Comparison of ENCODE assay signal across 10 cellular contexts in the genomic region with DNA sequence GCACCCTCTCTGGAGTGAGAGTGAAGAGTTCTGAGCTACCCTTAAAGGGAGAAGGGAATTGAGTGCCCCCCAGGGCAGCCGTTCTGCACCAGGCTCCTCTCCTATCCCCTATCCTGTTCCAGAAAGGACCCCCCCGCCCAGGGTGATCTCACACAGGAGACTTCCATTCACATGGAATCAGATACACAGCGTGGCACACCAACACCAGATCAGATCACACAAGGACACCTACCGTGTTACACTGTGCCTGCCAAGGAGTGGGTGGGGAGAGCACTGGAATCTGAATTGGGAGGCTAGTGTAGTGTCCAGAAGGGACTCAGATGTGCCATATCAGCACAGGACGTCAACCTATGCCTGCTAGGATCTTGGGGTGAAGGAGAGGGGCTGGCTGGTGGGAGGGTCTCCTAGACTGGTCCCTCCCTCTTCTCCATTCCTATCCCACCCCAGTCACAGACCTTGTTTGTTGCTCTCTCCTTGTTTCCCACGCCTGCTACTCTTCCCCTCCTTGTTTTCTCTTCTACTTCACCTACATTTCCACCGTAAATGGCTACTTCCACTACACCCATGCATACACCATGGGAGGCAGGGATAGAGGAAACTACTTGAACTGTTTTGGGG. TPM values are rescaled to one million over a fixed set of nuclear protein-coding genes. Genes with fewer than 3 reads are reported as not detected.
DNase-seq lines count a peak whose midpoint lies in the region; ATAC-seq, FAIRE-seq and TF ChIP-seq lines count a peak whose summit lies in the region.
"Had no signal": no experiment of that assay in that cellular context is flagged by ENCODE, and none has a peak within 500 bp of the region (broad histone marks: within the 10 kb centered on the region; RNA-seq: fewer than 3 reads in every experiment).

No MANE protein-coding gene starts in this region.

- H2BK15ac ChIP-seq in H1 (ENCODE audit: low read length) (no peak overlapping the region), neuronal stem cell (ENCODE audit: low read length) (no peak overlapping the region)

- H3K79me1 ChIP-seq in H1 (ENCODE audit: low read depth, low read length) = 0 out of 2 replicates have a peak, but pooled peaks cover 2% of the 10 kb centered on the region
- H3K79me1 ChIP-seq in neuronal stem cell (ENCODE audit: low read depth, low read length) = peaks cover 8% of the 10 kb centered on the region

- H2BK12ac ChIP-seq in H1 (ENCODE audit: low read depth, low read length) (peak overlapping the region; percentile 2; the same call in 1 of the 2 replicates), neuronal stem cell (ENCODE audit: low read length) (no peak overlapping the region)

- DNase-seq in CD8-positive, alpha-beta memory T cell = no peak
- DNase-seq in NCI-H2171 treated with DMSO at 0.1 percent for 48 hours (lab: John Stamatoyannopoulos, UW) (peak; percentile 96), H1 (ENCODE audit: low read depth in 1 of 2, low spot score in 2 of 2) (no peak), neuronal stem cell (ENCODE audit: low spot score) (no peak), NCI-H1105 (lab: John Stamatoyannopoulos, UW) (no peak), DMS153 (lab: John Stamatoyannopoulos, UW) (no peak), AG20443 (ENCODE audit: low spot score) (no peak)

- H3K9me3 Mint-ChIP-seq in CD8-positive, alpha-beta memory T cell = no peaks in the 10 kb centered on the region

- H2AK5ac ChIP-seq in H1 (ENCODE audit: low read depth, low read length) (peak overlapping the region; percentile 1; the same call in 1 of the 2 replicates), neuronal stem cell (ENCODE audit: low read depth, low read length) (peak overlapping the region; percentile 16)

- H3K4me1 ChIP-seq in CD8-positive, alpha-beta memory T cell (ENCODE audit: insufficient read depth, low read length) = peaks cover 56% of the 10 kb centered on the region
- H3K4me1 ChIP-seq in H1 (replicated peaks in 1 of 4; ENCODE audit: control insufficient read depth in 3 of 4, insufficient read depth in 4 of 4, low read length in 3 of 4) (peaks cover 10 to 44% (median 30%) of the 10 kb centered on the region in 4 experiments), neuronal stem cell (ENCODE audit: control insufficient read depth in 2 of 2, insufficient read depth in 1 of 2, low read depth in 1 of 2, low read length in 2 of 2) (peaks cover 45 to 48% of the 10 kb centered on the region in 2 donors)

- peak in 1 of 2 experiments; percentile 62; a peak in 2 of 3 replicates for TF ChIP-seq POLR2A in H1 (IDR thresholded peaks at IDR 0.05; ENCODE audit: control extremely low read depth in 1 of 2, low read depth in 2 of 2, low read length in 2 of 2)

- no peaks in the 10 kb centered on the region for H3K36me3 ChIP-seq in CD8-positive, alpha-beta memory T cell (ENCODE audit: insufficient read depth, low read length)
- H3K36me3 ChIP-seq in H1 (ENCODE audit: control insufficient read depth in 2 of 4, insufficient read depth in 4 of 4, low read length in 3 of 4) (peaks cover 0 to 23% (median 5%) of the 10 kb centered on the region in 4 experiments; a peak in 6 of 8 replicates), neuronal stem cell (replicated peaks in 1 of 2; ENCODE audit: control insufficient read depth in 2 of 2, insufficient read depth in 2 of 2, low read length in 2 of 2) (peaks cover 27 to 45% of the 10 kb centered on the region in 2 donors)
- H3K36me3 ChIP-seq: neutrophil had no signal

- no peak overlapping the region for H3K23ac ChIP-seq in H1 (ENCODE audit: insufficient read length)
- no peak overlapping the region for H3K23ac ChIP-seq in neuronal stem cell (ENCODE audit: low read depth, low read length, poor library complexity)

- H4K20me1 ChIP-seq in H1 (replicated peaks in 1 of 2; ENCODE audit: control insufficient read depth in 1 of 2, insufficient read depth in 2 of 2, low read length in 2 of 2) = peaks cover 6 to 20% of the 10 kb centered on the region in 2 experiments

- peaks cover 0 to 2% (median 0%) of the 10 kb centered on the region in 3 donors for H3K36me3 Mint-ChIP-seq in CD8-positive, alpha-beta memory T cell

- FAIRE-seq in H1 (lab: Jason Lieb, UNC) = no peak
- FAIRE-seq: GM18507 had no signal

- CTCF ChIA-PET in CD8-positive, alpha-beta memory T cell (lab: Charles Lee) = interaction anchor here (4.1 to 11.0 kb wide), 3 partner anchors 8 to 15 kb away, joined by 42 to 162 read pairs (median 63); a partner anchor contains a TSS
- CTCF ChIA-PET in H1 (lab: Charles Lee; ENCODE audit: partially characterized antibody) = interaction anchor here (1.1 to 29.6 kb wide), 8 partner anchors 12 to 123 kb away, joined by 3 to 532 read pairs (median 4); a partner anchor contains a TSS

- H3K4ac ChIP-seq in H1 (replicated peaks; ENCODE audit: insufficient read length, low read depth, low read length) (no peak overlapping the region), neuronal stem cell (ENCODE audit: low read length) (no peak overlapping the region)

- H3K27me3 ChIP-seq in CD8-positive, alpha-beta memory T cell (ENCODE audit: insufficient read depth, low read length, poor library complexity, severe bottlenecking) = no peaks in the 10 kb centered on the region
- H3K27me3 ChIP-seq in H1 (replicated peaks in 1 of 4; ENCODE audit: control insufficient read depth in 3 of 4, extremely low read depth in 1 of 4, insufficient read depth in 3 of 4, low read length in 3 of 4) (peaks cover 0 to 10% (median 8%) of the 10 kb centered on the region in 4 experiments; a peak in 5 of 7 replicates), neuronal stem cell (ENCODE audit: control insufficient read depth in 3 of 3, insufficient read depth in 3 of 3, low read depth in 1 of 3, low read length in 3 of 3) (peaks cover 0 to 2% (median 0%) of the 10 kb centered on the region in 3 experiments)

- no peak overlapping the region for H3K56ac ChIP-seq in H1 (replicated peaks; ENCODE audit: insufficient read length, low read depth, low read length)

- peak overlapping the region; percentile 5 for H4K91ac ChIP-seq in H1 (replicated peaks; ENCODE audit: insufficient read length, low read length)
- no peak overlapping the region for H4K91ac ChIP-seq in neuronal stem cell (ENCODE audit: low read depth, low read length, poor library complexity)

- H3K9me3 ChIP-seq in CD8-positive, alpha-beta memory T cell (ENCODE audit: low read length) = no peaks in the 10 kb centered on the region
- H3K9me3 ChIP-seq in H1 (ENCODE audit: insufficient read depth in 2 of 2, low read depth in 1 of 2, low read length in 1 of 2) (no peaks in the 10 kb centered on the region), neuronal stem cell (replicated peaks in 1 of 2; ENCODE audit: control insufficient read depth in 2 of 2, insufficient read depth in 1 of 2, low read depth in 1 of 2, low read length in 2 of 2) (peaks cover 0 to 4% of the 10 kb centered on the region in 2 donors)
- H3K9me3 ChIP-seq: neutrophil had no signal

- H3K27ac Mint-ChIP-seq in CD8-positive, alpha-beta memory T cell = peak overlapping the region in 7 of 8 donors; percentile 2 to 85 (median 39)

- peaks cover 4 to 25% of the 10 kb centered on the region in 2 experiments; a peak in 2 of 4 replicates for H3K79me2 ChIP-seq in H1 (ENCODE audit: control insufficient read depth in 1 of 2, insufficient read depth in 2 of 2, low read length in 2 of 2)

- peaks cover 53 to 76% (median 60%) of the 10 kb centered on the region in 3 donors for H3K4me1 Mint-ChIP-seq in CD8-positive, alpha-beta memory T cell

- H2AFZ ChIP-seq in H1 (ENCODE audit: low read length) = no peak overlapping the region
- no peak overlapping the region for H2AFZ ChIP-seq in neuronal stem cell (ENCODE audit: low read length)

- H3K18ac ChIP-seq in H1 (ENCODE audit: extremely low read depth, low read length) (peak overlapping the region; percentile 75), neuronal stem cell (ENCODE audit: low read length) (peak overlapping the region; percentile 76)

- no peak for TF ChIP-seq CTCF in H1 (IDR thresholded peaks at IDR 0.05; ENCODE audit: control extremely low read depth in 1 of 3, insufficient read depth in 1 of 3, low read depth in 1 of 3, low read length in 3 of 3)

- POLR2A ChIA-PET in CD8-positive, alpha-beta memory T cell (lab: Charles Lee) = no interaction called here
- POLR2A ChIA-PET in H1 (lab: Charles Lee; ENCODE audit: partially characterized antibody) = interaction anchor here (1.2 to 11.6 kb wide), 11 partner anchors 10 to 129 kb away, joined by 3 to 151 read pairs (median 12); a partner anchor contains a TSS

- H3K14ac ChIP-seq in H1 (ENCODE audit: insufficient read length) = no peak overlapping the region
- H3K14ac ChIP-seq in neuronal stem cell (ENCODE audit: low read length) = no peak overlapping the region

- 6% methylated on average over 7 of the region's 7 CpGs; no CpG with 5 or more reads in 1 of the 2 experiments for WGBS in H1 (ENCODE audit: extremely low coverage in 1 of 2, insufficient coverage in 1 of 2, insufficient read length in 1 of 2, insufficient replicate concordance in 2 of 2, low coverage in 1 of 2, low lambda C conversion rate in 2 of 2, missing lambda C conversion rate in 1 of 2), 2 experiments
- WGBS in neuronal stem cell (ENCODE audit: extremely low coverage in 2 of 2, insufficient read length in 2 of 2, insufficient replicate concordance in 1 of 2), 2 donors = no CpG with 5 or more reads among the region's 7 CpGs

- H3K4me2 ChIP-seq in H1 (ENCODE audit: insufficient read depth in 1 of 2, low read depth in 2 of 2, low read length in 2 of 2) = peak overlapping the region; percentile 88 to 100
- H3K4me2 ChIP-seq in neuronal stem cell (ENCODE audit: insufficient read depth, low read length, poor library complexity, severe bottlenecking) = peak overlapping the region; percentile 84

- ATAC-seq in GM21786 (IDR thresholded peaks at IDR 0.05; ENCODE audit: unreplicated experiment) = no peak

- peak overlapping the region; percentile 26 to 89 (median 83) for H3K4me3 Mint-ChIP-seq in CD8-positive, alpha-beta memory T cell

- H2BK120ac ChIP-seq in H1 (replicated peaks; ENCODE audit: low read depth, low read length) = no peak overlapping the region
- no peak overlapping the region for H2BK120ac ChIP-seq in neuronal stem cell (ENCODE audit: low read depth, low read length)

- peak overlapping the region in 3 of 4 experiments; percentile 2 to 82 (median 16); a peak in 3 of 7 replicates for H3K9ac ChIP-seq in H1 (replicated peaks in 1 of 4; ENCODE audit: extremely low read depth in 1 of 4, low read depth in 3 of 4, low read length in 3 of 4)
- H3K9ac ChIP-seq in neuronal stem cell (ENCODE audit: low read depth, low read length, poor library complexity) = peak overlapping the region; percentile 100

- TF ChIP-seq RAD21 in H1 (IDR thresholded peaks at IDR 0.05 in 1 of 2, conservative IDR thresholded peaks at IDR 0.05 in 1 of 2; ENCODE audit: low read depth in 2 of 2, low read length in 2 of 2) = no peak

- H3K23me2 ChIP-seq in H1 (ENCODE audit: low read depth, low read length) = peaks cover 16% of the 10 kb centered on the region

- H3K27me3 Mint-ChIP-seq in CD8-positive, alpha-beta memory T cell = peaks cover 19 to 27% of the 10 kb centered on the region in 2 donors

- H3K4me3 ChIP-seq in CD8-positive, alpha-beta memory T cell (ENCODE audit: low read length) = no peak overlapping the region
- H3K4me3 ChIP-seq in H1 (ENCODE audit: extremely low read depth in 1 of 4, insufficient read depth in 2 of 4, low read depth in 3 of 4, low read length in 4 of 4) (peak overlapping the region; percentile 83 to 98 (median 87)), neuronal stem cell (ENCODE audit: low read length in 2 of 2) (peak overlapping the region; percentile 93 to 98)

- peak overlapping the region; percentile 5; the same call in 1 of the 2 replicates for H2BK5ac ChIP-seq in H1 (ENCODE audit: low read depth, low read length)
- no peak overlapping the region for H2BK5ac ChIP-seq in neuronal stem cell (ENCODE audit: low read length)

- no peak overlapping the region for H3K27ac ChIP-seq in CD8-positive, alpha-beta memory T cell (ENCODE audit: low read depth, low read length)
- H3K27ac ChIP-seq in H1 (ENCODE audit: low read depth, low read length) (peak overlapping the region; percentile 13; the same call in 1 of the 2 replicates), neuronal stem cell (replicated peaks; ENCODE audit: low read length) (peak overlapping the region; percentile 96)
- H3K27ac ChIP-seq: neutrophil had no signal

- TF ChIP-seq EP300 in H1 (IDR thresholded peaks at IDR 0.05; ENCODE audit: borderline replicate concordance in 1 of 2, low read depth in 2 of 2, low read length in 2 of 2) = no peak

- H4K8ac ChIP-seq in H1 (ENCODE audit: extremely low read depth, insufficient read depth, low read length) (no peak overlapping the region), neuronal stem cell (ENCODE audit: low read depth, low read length) (no peak overlapping the region)

- H4K5ac ChIP-seq in H1 (ENCODE audit: insufficient read length, low read depth, low read length) = peak overlapping the region; percentile 24

- 0 out of 2 replicates have a peak overlapping the region, but pooled peaks have one; percentile 24 for H2BK20ac ChIP-seq in H1 (ENCODE audit: low read length)

RNA-seq across cellular contexts. Expression of a gene that starts 2.3 kb away (rescaled TPM):
- total RNA-seq in CD8-positive, alpha-beta memory T cell = 10 to 100 TPM; 75.3 to 87.2 TPM
- 10.9 TPM for polyA plus RNA-seq in CD8-positive, alpha-beta memory T cell
- total RNA-seq in H1 (2021; fragmentation: NEBNext Ultra II Directional; extraction: Animal tissue kit (Norgen Biotek cat#: 25700)) = 444 and 486 TPM in 2 replicates
- polyA plus RNA-seq in H1 (2011; rRNA removed) = 553 and 999 TPM in 2 replicates
- polyA plus RNA-seq in H1 (2011; cell fraction: cytosol; rRNA removed) = 441 TPM
- 217 TPM for polyA plus RNA-seq in H1 (2011; cell fraction: nucleus; rRNA removed)
- polyA plus RNA-seq in H1 (2012, experiment 1 of 2) = 329 to 587 TPM (median 502 TPM) in 4 replicates
- polyA plus RNA-seq in H1 (2012, experiment 2 of 2) = 566 TPM
- polyA plus RNA-seq in H1 (2013, experiment 1 of 2) = 523 TPM
- polyA plus RNA-seq in H1 (2013, experiment 2 of 2) = 513 TPM
- 35.2 and 58.0 TPM in 2 replicates for polyA minus RNA-seq in H1 (2011; rRNA and poly(A)+ RNA removed)
- polyA minus RNA-seq in H1 (2011; cell fraction: cytosol; rRNA and poly(A)+ RNA removed) = 109 TPM
- polyA minus RNA-seq in H1 (2011; cell fraction: nucleus; rRNA and poly(A)+ RNA removed) = 72.4 TPM
- 2,422 TPM for polyA plus RNA-seq in neuronal stem cell (2013, experiment 1 of 2)
- polyA plus RNA-seq in neuronal stem cell (2013, experiment 2 of 2) = 2,254 TPM

RNA-seq across cellular contexts. Expression of a gene that starts 3.8 kb away (rescaled TPM):
- total RNA-seq in CD8-positive, alpha-beta memory T cell = 100 to 1,000 TPM; 236 to 245 TPM
- polyA plus RNA-seq in CD8-positive, alpha-beta memory T cell = 37.3 TPM
- 2.8 and 3.1 TPM in 2 replicates for total RNA-seq in H1 (2021; fragmentation: NEBNext Ultra II Directional; extraction: Animal tissue kit (Norgen Biotek cat#: 25700))
- 1.1 and 2.5 TPM in 2 replicates for polyA plus RNA-seq in H1 (2011; rRNA removed)
- 1.2 TPM for polyA plus RNA-seq in H1 (2011; cell fraction: cytosol; rRNA removed)
- polyA plus RNA-seq in H1 (2011; cell fraction: nucleus; rRNA removed) = 6.1 TPM
- 1.7 to 3.0 TPM (median 2.8 TPM) in 4 replicates for polyA plus RNA-seq in H1 (2012, experiment 1 of 2)
- polyA plus RNA-seq in H1 (2012, experiment 2 of 2) = 1.4 TPM
- polyA plus RNA-seq in H1 (2013, experiment 1 of 2) = 1.7 TPM
- 1.8 TPM for polyA plus RNA-seq in H1 (2013, experiment 2 of 2)
- 0.29 and 0.47 TPM in 2 replicates for polyA minus RNA-seq in H1 (2011; rRNA and poly(A)+ RNA removed)
- 0.81 TPM for polyA minus RNA-seq in H1 (2011; cell fraction: cytosol; rRNA and poly(A)+ RNA removed)
- polyA minus RNA-seq in H1 (2011; cell fraction: nucleus; rRNA and poly(A)+ RNA removed) = 3.6 TPM
- polyA plus RNA-seq in neuronal stem cell (2013, experiment 1 of 2) = 4.6 TPM
- polyA plus RNA-seq in neuronal stem cell (2013, experiment 2 of 2) = 4.9 TPM

RNA-seq across cellular contexts. Expression of a gene that starts 15.6 kb away (rescaled TPM):
- total RNA-seq in CD8-positive, alpha-beta memory T cell = 100 to 1,000 TPM; 141 to 146 TPM
- polyA plus RNA-seq in CD8-positive, alpha-beta memory T cell = 141 TPM
- 229 and 232 TPM in 2 replicates for total RNA-seq in H1 (2021; fragmentation: NEBNext Ultra II Directional; extraction: Animal tissue kit (Norgen Biotek cat#: 25700))
- 401 and 443 TPM in 2 replicates for polyA plus RNA-seq in H1 (2011; rRNA removed)
- 319 TPM for polyA plus RNA-seq in H1 (2011; cell fraction: cytosol; rRNA removed)
- polyA plus RNA-seq in H1 (2011; cell fraction: nucleus; rRNA removed) = 252 TPM
- 240 to 272 TPM (median 254 TPM) in 4 replicates for polyA plus RNA-seq in H1 (2012, experiment 1 of 2)
- 291 TPM for polyA plus RNA-seq in H1 (2012, experiment 2 of 2)
- polyA plus RNA-seq in H1 (2013, experiment 1 of 2) = 162 TPM
- 175 TPM for polyA plus RNA-seq in H1 (2013, experiment 2 of 2)
- polyA minus RNA-seq in H1 (2011; rRNA and poly(A)+ RNA removed) = 311 and 327 TPM in 2 replicates
- polyA minus RNA-seq in H1 (2011; cell fraction: cytosol; rRNA and poly(A)+ RNA removed) = 98.5 TPM
- polyA minus RNA-seq in H1 (2011; cell fraction: nucleus; rRNA and poly(A)+ RNA removed) = 106 TPM
- 158 TPM for polyA plus RNA-seq in neuronal stem cell (2013, experiment 1 of 2)
- polyA plus RNA-seq in neuronal stem cell (2013, experiment 2 of 2) = 152 TPM

RNA-seq across cellular contexts. Expression of a gene that starts 20.8 kb away (rescaled TPM):
- total RNA-seq in CD8-positive, alpha-beta memory T cell = 1 to 10 TPM; 1.2 to 1.8 TPM
- polyA plus RNA-seq in CD8-positive, alpha-beta memory T cell = 0.30 TPM
- total RNA-seq in H1 (2021; fragmentation: NEBNext Ultra II Directional; extraction: Animal tissue kit (Norgen Biotek cat#: 25700)) = 3.2 and 3.4 TPM in 2 replicates
- 5.1 and 5.6 TPM in 2 replicates for polyA plus RNA-seq in H1 (2011; rRNA removed)
- polyA plus RNA-seq in H1 (2011; cell fraction: cytosol; rRNA removed) = 5.1 TPM
- 5.1 TPM for polyA plus RNA-seq in H1 (2011; cell fraction: nucleus; rRNA removed)
- polyA plus RNA-seq in H1 (2012, experiment 1 of 2) = 5.8 to 6.9 TPM (median 6.7 TPM) in 4 replicates
- polyA plus RNA-seq in H1 (2012, experiment 2 of 2) = 4.3 TPM
- 2.7 TPM for polyA plus RNA-seq in H1 (2013, experiment 1 of 2)
- 2.4 TPM for polyA plus RNA-seq in H1 (2013, experiment 2 of 2)
- polyA minus RNA-seq in H1 (2011; rRNA and poly(A)+ RNA removed) = 3.3 and 3.4 TPM in 2 replicates
- 1.6 TPM for polyA minus RNA-seq in H1 (2011; cell fraction: cytosol; rRNA and poly(A)+ RNA removed)
- 1.8 TPM for polyA minus RNA-seq in H1 (2011; cell fraction: nucleus; rRNA and poly(A)+ RNA removed)
- polyA plus RNA-seq in neuronal stem cell (2013, experiment 1 of 2) = 3.9 TPM
- 3.8 TPM for polyA plus RNA-seq in neuronal stem cell (2013, experiment 2 of 2)

RNA-seq across cellular contexts. Expression of a gene that starts 44.6 kb away (rescaled TPM):
- total RNA-seq in CD8-positive, alpha-beta memory T cell = 10 to 100 TPM; 48.8 to 49.7 TPM
- polyA plus RNA-seq in CD8-positive, alpha-beta memory T cell = 46.2 TPM
- total RNA-seq in H1 (2021; fragmentation: NEBNext Ultra II Directional; extraction: Animal tissue kit (Norgen Biotek cat#: 25700)) = 43.3 and 44.5 TPM in 2 replicates
- 95.9 and 98.4 TPM in 2 replicates for polyA plus RNA-seq in H1 (2011; rRNA removed)
- polyA plus RNA-seq in H1 (2011; cell fraction: cytosol; rRNA removed) = 93.9 TPM
- polyA plus RNA-seq in H1 (2011; cell fraction: nucleus; rRNA removed) = 109 TPM
- polyA plus RNA-seq in H1 (2012, experiment 1 of 2) = 43.6 to 58.1 TPM (median 55.6 TPM) in 4 replicates
- polyA plus RNA-seq in H1 (2012, experiment 2 of 2) = 63.2 TPM
- polyA plus RNA-seq in H1 (2013, experiment 1 of 2) = 40.6 TPM
- polyA plus RNA-seq in H1 (2013, experiment 2 of 2) = 40.1 TPM
- 43.8 and 57.5 TPM in 2 replicates for polyA minus RNA-seq in H1 (2011; rRNA and poly(A)+ RNA removed)
- polyA minus RNA-seq in H1 (2011; cell fraction: cytosol; rRNA and poly(A)+ RNA removed) = 16.6 TPM
- 17.2 TPM for polyA minus RNA-seq in H1 (2011; cell fraction: nucleus; rRNA and poly(A)+ RNA removed)
- 24.4 TPM for polyA plus RNA-seq in neuronal stem cell (2013, experiment 1 of 2)
- polyA plus RNA-seq in neuronal stem cell (2013, experiment 2 of 2) = 23.7 TPM

Comparison
In these comparisons a context has a peak if more than half of its experiments do, and no peak if none do; other contexts are left out.
1. RNA of a gene that starts 3.8 kb away (total RNA-seq): 236 to 245 TPM in CD8-positive, alpha-beta memory T cell; 2.8 to 3.1 TPM in H1; every median in the first group is over 10 times any median in the second.